20 cellular contexts compared by ENCODE assay signal in genomic region chr11:29616611-29617010, GRCh38.
DNase-seq lines count a peak whose midpoint lies in the region; ATAC-seq and TF ChIP-seq lines count a peak whose summit lies in the region.
"Had no signal": no experiment of that assay in that cellular context is flagged by ENCODE, and none has a peak within 500 bp of the region (broad histone marks: within the 10 kb centered on the region; RNA-seq: fewer than 3 reads in every experiment).

No MANE protein-coding gene starts in this region.

- no peaks in the 10 kb centered on the region for H3K36me3 Mint-ChIP-seq in nephron progenitor cell (ENCODE audit: low read depth)
- H3K36me3 Mint-ChIP-seq: activated naive CD8-positive, alpha-beta T cell treated with anti-CD3 and anti-CD28 coated beads, Interleukin-2, amount 10 ng/mL, durations not matched to agents 7 days and 5 days had no signal

- H3K4me1 Mint-ChIP-seq in nephron progenitor cell: no peaks in the 10 kb centered on the region
- H3K4me1 Mint-ChIP-seq: activated naive CD8-positive, alpha-beta T cell treated with anti-CD3 and anti-CD28 coated beads, Interleukin-2, amount 10 ng/mL, durations not matched to agents 7 days and 5 days had no signal

- no peak overlapping the region for H3K27ac Mint-ChIP-seq in nephron progenitor cell
- H3K27ac Mint-ChIP-seq: activated naive CD8-positive, alpha-beta T cell treated with anti-CD3 and anti-CD28 coated beads, Interleukin-2, amount 10 ng/mL, durations not matched to agents 7 days and 5 days had no signal

- no peak overlapping the region for H3K4me3 Mint-ChIP-seq in nephron progenitor cell
- H3K4me3 Mint-ChIP-seq: activated naive CD8-positive, alpha-beta T cell treated with anti-CD3 and anti-CD28 coated beads, Interleukin-2, amount 10 ng/mL, durations not matched to agents 7 days and 5 days had no signal

- no peaks in the 10 kb centered on the region for H3K36me3 ChIP-seq in BE2C
- H3K36me3 ChIP-seq: SJSA1, thoracic aorta had no signal

- H3K27ac ChIP-seq in foreskin keratinocyte: no peak overlapping the region
- H3K27ac ChIP-seq: SJSA1, thoracic aorta had no signal

- no peak overlapping the region for H3K4me3 ChIP-seq in AG04449 (ENCODE audit: low read depth, low read length)
- no peak overlapping the region for H3K4me3 ChIP-seq in BE2C (ENCODE audit: low read depth, low read length)
- H3K4me3 ChIP-seq: SJSA1, thoracic aorta had no signal

- H3K4me1 ChIP-seq in foreskin keratinocyte (no peaks in the 10 kb centered on the region), BE2C (no peaks in the 10 kb centered on the region)
- H3K4me1 ChIP-seq: SJSA1 had no signal

- no peaks in the 10 kb centered on the region for H3K9me3 ChIP-seq in BE2C
- H3K9me3 ChIP-seq: SJSA1, thoracic aorta had no signal

- POLR2A ChIA-PET in AG04449 (lab: Yijun Ruan, JAX): no interaction called here

- TF ChIP-seq CTCF in AG04449 (IDR thresholded peaks at IDR 0.05; ENCODE audit: insufficient read depth, low read length, missing control alignments) (no peak), foreskin keratinocyte (conservative IDR thresholded peaks at IDR 0.05) (no peak), nephron progenitor cell (IDR thresholded peaks at IDR 0.05) (no peak), BE2C (IDR thresholded peaks at IDR 0.05; ENCODE audit: low read depth, low read length) (no peak)

- DNase-seq in AG04449 (ENCODE audit: low read depth, low spot score) (peak; percentile 2), HT1080 (ENCODE audit: low read depth) (peak; percentile 10), amniotic epithelial cell (ENCODE audit: low read depth) (peak; percentile 95), foreskin keratinocyte (peak; percentile 26 to 72), COR-L47 (lab: John Stamatoyannopoulos, UW) (no peak), nephron progenitor cell (no peak), T-helper 2 cell (no peak), BE2C (no peak)
- DNase-seq: 8988T; activated CD4-positive, CD25-positive, alpha-beta regulatory T cell treated with anti-CD3 and anti-CD28 coated beads, Interleukin-2, amount 50 U/mL, for 72 hours; activated naive CD8-positive, alpha-beta T cell treated with anti-CD3 and anti-CD28 coated beads, Interleukin-2, amount 10 ng/mL, durations not matched to agents 7 days and 5 days; C1 segment of cervical spinal cord; DMS 273 treated with DMSO at 0.1 percent for 48 hours; effector memory CD4-positive, alpha-beta T cell; GF-D8; NCI-H187 treated with DMSO at 0.1 percent for 48 hours; NCI-H510A; T-helper 9 cell had no signal

- H3K27me3 Mint-ChIP-seq in nephron progenitor cell (ENCODE audit: low read depth, poor library complexity): peaks cover 3% of the 10 kb centered on the region
- H3K27me3 Mint-ChIP-seq: activated naive CD8-positive, alpha-beta T cell treated with anti-CD3 and anti-CD28 coated beads, Interleukin-2, amount 10 ng/mL, durations not matched to agents 7 days and 5 days had no signal

- CTCF ChIA-PET in AG04449 (lab: Yijun Ruan, JAX): no interaction called here

- ATAC-seq in foreskin keratinocyte: no peak

- no peaks in the 10 kb centered on the region for H3K9me3 Mint-ChIP-seq in nephron progenitor cell
- H3K9me3 Mint-ChIP-seq: activated naive CD8-positive, alpha-beta T cell treated with anti-CD3 and anti-CD28 coated beads, Interleukin-2, amount 10 ng/mL, durations not matched to agents 7 days and 5 days had no signal

- no peaks in the 10 kb centered on the region for H3K27me3 ChIP-seq in foreskin keratinocyte
- no peaks in the 10 kb centered on the region for H3K27me3 ChIP-seq in BE2C
- H3K27me3 ChIP-seq: SJSA1 had no signal

Comparison
In these comparisons a context has a peak if more than half of its experiments do, and no peak if none do; other contexts are left out.
1. DNase-seq: peak in AG04449 (single experiment), HT1080 (single experiment), amniotic epithelial cell (single experiment) and foreskin keratinocyte (2 of 2); none in COR-L47 (single experiment), nephron progenitor cell (single experiment), T-helper 2 cell (0 of 5) and BE2C (single experiment).